8 cellular contexts compared by ENCODE assay signal in genomic region chr16:67834242-67834614, GRCh38. TPM values are rescaled to one million over a fixed set of nuclear protein-coding genes. Genes with fewer than 3 reads are reported as not detected.
DNase-seq lines count a peak whose midpoint lies in the region; ATAC-seq and TF ChIP-seq lines count a peak whose summit lies in the region.

No MANE protein-coding gene starts in this region.

- DNase-seq in activated CD4-positive, alpha-beta T cell treated with anti-CD3 and anti-CD28 coated beads, Interleukin-2, amount 10 ng/mL, durations not matched to agents 7 days and 5 days = no peak
- DNase-seq in activated CD4-positive, alpha-beta T cell treated with anti-CD3 and anti-CD28 coated beads, Interleukin-2, amount 50 U/mL, for 1 hour = no peak
- DNase-seq in right lobe of liver = no peak
- no peak for DNase-seq in testis
- no peak for DNase-seq in GDM1 (lab: John Stamatoyannopoulos, UW)
- DNase-seq in NCI-H1048 (lab: John Stamatoyannopoulos, UW) = no peak
- DNase-seq in ACHN = no peak

- CTCF ChIA-PET in activated CD4-positive, alpha-beta T cell treated with anti-CD3 and anti-CD28 coated beads, Interleukin-2, amount 10 ng/mL, durations not matched to agents 7 days and 5 days (lab: Charles Lee) = interaction anchor here (1.0 to 5.6 kb wide), 6 partner anchors 10 to 1004 kb away, joined by 3 to 46 read pairs (median 8); partner anchors contain the start of gene NAE1

- no peaks in the 10 kb centered on the region for H3K27me3 Mint-ChIP-seq in activated CD4-positive, alpha-beta T cell treated with anti-CD3 and anti-CD28 coated beads, Interleukin-2, amount 10 ng/mL, durations not matched to agents 7 days and 5 days

- ATAC-seq in right lobe of liver = no peak

- no peaks in the 10 kb centered on the region for H3K9me3 Mint-ChIP-seq in activated CD4-positive, alpha-beta T cell treated with anti-CD3 and anti-CD28 coated beads, Interleukin-2, amount 10 ng/mL, durations not matched to agents 7 days and 5 days

- POLR2A ChIA-PET in activated CD4-positive, alpha-beta T cell treated with anti-CD3 and anti-CD28 coated beads, Interleukin-2, amount 10 ng/mL, durations not matched to agents 7 days and 5 days (lab: Charles Lee) = no interaction called here

- in situ Hi-C loops in ACHN (cut with HindIII; ENCODE audit: low pct_ligation_motif_present, low pct_unique_long_range_greater_than_20kb, low sequenced_read_pairs) = no loop called here

- H3K4me1 ChIP-seq in right lobe of liver (peaks cover 0 to 12% (median 3%) of the 10 kb centered on the region in 4 donors), testis (peaks cover 4% of the 10 kb centered on the region)

- peak overlapping the region; percentile 79 for H3K27ac Mint-ChIP-seq in activated CD4-positive, alpha-beta T cell treated with anti-CD3 and anti-CD28 coated beads, Interleukin-2, amount 10 ng/mL, durations not matched to agents 7 days and 5 days

- H3K4me1 Mint-ChIP-seq in activated CD4-positive, alpha-beta T cell treated with anti-CD3 and anti-CD28 coated beads, Interleukin-2, amount 10 ng/mL, durations not matched to agents 7 days and 5 days = peaks cover 15% of the 10 kb centered on the region

- no peak for TF ChIP-seq CTCF in right lobe of liver (IDR thresholded peaks at IDR 0.05)
- no peak for TF ChIP-seq CTCF in testis (IDR thresholded peaks at IDR 0.05)

- H3K9me3 ChIP-seq in right lobe of liver (no peaks in the 10 kb centered on the region), testis (no peaks in the 10 kb centered on the region)

- H3K27ac ChIP-seq in angular gyrus (ENCODE audit: low read depth, low read length) (peak overlapping the region; percentile 74), right lobe of liver (peak overlapping the region in 1 of 3 donors; percentile 37), testis (peak overlapping the region in 1 of 2 donors; percentile 84)

- intact Hi-C loops in right lobe of liver (cut with DNase I) (no loop called here), testis (cut with DNase I; ENCODE audit: low total_unique reads) (no loop called here)

- no peaks in the 10 kb centered on the region for H3K27me3 ChIP-seq in right lobe of liver
- no peaks in the 10 kb centered on the region for H3K27me3 ChIP-seq in testis

- H3K4me3 Mint-ChIP-seq in activated CD4-positive, alpha-beta T cell treated with anti-CD3 and anti-CD28 coated beads, Interleukin-2, amount 10 ng/mL, durations not matched to agents 7 days and 5 days = peak overlapping the region; percentile 80

- 79% methylated on average over 10 of the region's 10 CpGs for WGBS in right lobe of liver (ENCODE audit: insufficient coverage, low coverage, low lambda C conversion rate, missing lambda C conversion rate)
- WGBS in testis, 2 donors = 43 to 71% methylated on average over 10 of the region's 10 CpGs

- TF ChIP-seq POLR2A in right lobe of liver (IDR thresholded peaks at IDR 0.05) = no peak
- no peak for TF ChIP-seq POLR2A in testis (IDR thresholded peaks at IDR 0.05)

- peak overlapping the region; percentile 76 to 94 (median 85) for H3K4me3 ChIP-seq in right lobe of liver
- H3K4me3 ChIP-seq in testis = peak overlapping the region; percentile 81 to 86

- peaks cover 10% of the 10 kb centered on the region for H3K36me3 Mint-ChIP-seq in activated CD4-positive, alpha-beta T cell treated with anti-CD3 and anti-CD28 coated beads, Interleukin-2, amount 10 ng/mL, durations not matched to agents 7 days and 5 days (ENCODE audit: low read depth)

- H3K36me3 ChIP-seq in right lobe of liver (peaks cover 0 to 16% (median 5%) of the 10 kb centered on the region in 4 donors), testis (ENCODE audit: low read depth, missing control alignments) (no peaks in the 10 kb centered on the region)

RNA-seq across cellular contexts. Expression of gene THAP11, which starts 7.9 kb away (rescaled TPM):
- 10 to 100 TPM; 37.5 to 41.7 TPM for total RNA-seq in activated CD4-positive, alpha-beta T cell treated with anti-CD3 and anti-CD28 coated beads, Interleukin-2, amount 10 ng/mL, durations not matched to agents 7 days and 5 days
- total RNA-seq in right lobe of liver (10 to 100 TPM in 4 of 6 experiments, 1 to 10 TPM in 2; 8.9 to 23.9 (median 11.7) TPM), testis (10 to 100 TPM; 56.8 to 59.7 TPM)
- 24.0 TPM for polyA plus RNA-seq in testis (ENCODE audit: insufficient read depth, low read depth, low replicate concordance)

RNA-seq across cellular contexts. Expression of gene NUTF2, which starts 12.5 kb away (rescaled TPM):
- 100 to 1,000 TPM; 112 to 140 TPM for total RNA-seq in activated CD4-positive, alpha-beta T cell treated with anti-CD3 and anti-CD28 coated beads, Interleukin-2, amount 10 ng/mL, durations not matched to agents 7 days and 5 days
- total RNA-seq in right lobe of liver (10 to 100 TPM; 23.4 to 67.8 (median 33.9) TPM), testis (100 to 1,000 TPM; 239 to 297 TPM)
- polyA plus RNA-seq in testis (ENCODE audit: insufficient read depth, low read depth, low replicate concordance) = 121 TPM

RNA-seq across cellular contexts. Expression of gene CENPT, which starts 13.3 kb away (rescaled TPM):
- total RNA-seq in activated CD4-positive, alpha-beta T cell treated with anti-CD3 and anti-CD28 coated beads, Interleukin-2, amount 10 ng/mL, durations not matched to agents 7 days and 5 days = 10 to 100 TPM; 62.1 to 64.0 TPM
- total RNA-seq in right lobe of liver (10 to 100 TPM; 12.2 to 21.1 (median 18.2) TPM), testis (100 to 1,000 TPM; 115 to 154 TPM)
- polyA plus RNA-seq in testis (ENCODE audit: insufficient read depth, low read depth, low replicate concordance) = 108 TPM

RNA-seq across cellular contexts. Expression of gene TSNAXIP1, which starts 27.5 kb away (rescaled TPM):
- under 1 TPM; 0.27 to 0.33 TPM for total RNA-seq in activated CD4-positive, alpha-beta T cell treated with anti-CD3 and anti-CD28 coated beads, Interleukin-2, amount 10 ng/mL, durations not matched to agents 7 days and 5 days
- total RNA-seq in right lobe of liver (1 to 10 TPM in 3 of 6 experiments, under 1 TPM in 3; 0.42 to 1.2 (median 0.99) TPM), testis (10 to 100 TPM; 31.3 to 40.4 TPM)
- 93.7 TPM for polyA plus RNA-seq in testis (ENCODE audit: insufficient read depth, low read depth, low replicate concordance)

RNA-seq across cellular contexts. Expression of gene RANBP10, which starts 27.9 kb away (rescaled TPM):
- 10 to 100 TPM; 28.2 to 30.4 TPM for total RNA-seq in activated CD4-positive, alpha-beta T cell treated with anti-CD3 and anti-CD28 coated beads, Interleukin-2, amount 10 ng/mL, durations not matched to agents 7 days and 5 days
- 10 to 100 TPM; 15.1 to 38.4 (median 22.7) TPM for total RNA-seq in right lobe of liver
- total RNA-seq in testis = 10 to 100 TPM; 23.0 to 25.2 TPM
- polyA plus RNA-seq in testis (ENCODE audit: insufficient read depth, low read depth, low replicate concordance) = 23.5 TPM
